In the genomic region with DNA sequence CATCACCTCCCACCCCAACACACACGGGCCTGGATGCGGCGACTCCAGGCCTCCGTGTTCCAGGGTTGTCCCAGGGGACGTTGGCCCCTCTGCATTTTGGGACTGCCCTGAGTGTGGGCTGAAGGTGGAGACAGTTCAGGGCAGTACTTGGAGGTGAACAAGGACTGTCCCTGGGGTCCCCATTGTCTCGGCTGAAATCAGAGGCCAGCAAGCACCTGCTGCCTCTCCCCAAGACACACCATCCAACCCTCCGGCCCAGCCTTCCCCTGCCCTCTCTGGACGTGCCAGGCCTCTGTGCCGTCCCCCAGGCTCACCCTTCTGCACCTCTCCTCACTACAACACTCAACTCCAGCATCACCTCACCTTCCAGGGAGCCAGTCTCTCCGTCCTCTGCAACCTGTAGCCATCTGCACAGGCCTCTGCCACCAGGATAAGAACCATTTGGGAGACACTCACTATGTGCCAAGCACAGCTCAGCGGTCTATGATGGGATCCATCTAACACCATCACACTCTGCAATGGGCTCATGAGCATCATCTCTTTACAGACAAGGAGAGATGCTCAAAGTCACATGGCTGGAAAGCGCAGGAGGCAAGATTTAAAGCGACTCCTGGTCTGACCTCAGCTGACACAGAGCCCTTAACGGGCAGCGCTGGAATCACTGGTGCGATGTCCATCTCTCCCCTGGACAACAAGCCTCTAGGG, we compare ENCODE assay signal across 1 cellular context.
TF ChIP-seq lines count a peak whose summit lies in the region.

No MANE protein-coding gene starts in this region.

TF ChIP-seq in GM23338, 12 proteins besides CTCF, POLR2A, EP300 and RAD21 (continued from another document):
- TF ChIP-seq, protein P1, sequence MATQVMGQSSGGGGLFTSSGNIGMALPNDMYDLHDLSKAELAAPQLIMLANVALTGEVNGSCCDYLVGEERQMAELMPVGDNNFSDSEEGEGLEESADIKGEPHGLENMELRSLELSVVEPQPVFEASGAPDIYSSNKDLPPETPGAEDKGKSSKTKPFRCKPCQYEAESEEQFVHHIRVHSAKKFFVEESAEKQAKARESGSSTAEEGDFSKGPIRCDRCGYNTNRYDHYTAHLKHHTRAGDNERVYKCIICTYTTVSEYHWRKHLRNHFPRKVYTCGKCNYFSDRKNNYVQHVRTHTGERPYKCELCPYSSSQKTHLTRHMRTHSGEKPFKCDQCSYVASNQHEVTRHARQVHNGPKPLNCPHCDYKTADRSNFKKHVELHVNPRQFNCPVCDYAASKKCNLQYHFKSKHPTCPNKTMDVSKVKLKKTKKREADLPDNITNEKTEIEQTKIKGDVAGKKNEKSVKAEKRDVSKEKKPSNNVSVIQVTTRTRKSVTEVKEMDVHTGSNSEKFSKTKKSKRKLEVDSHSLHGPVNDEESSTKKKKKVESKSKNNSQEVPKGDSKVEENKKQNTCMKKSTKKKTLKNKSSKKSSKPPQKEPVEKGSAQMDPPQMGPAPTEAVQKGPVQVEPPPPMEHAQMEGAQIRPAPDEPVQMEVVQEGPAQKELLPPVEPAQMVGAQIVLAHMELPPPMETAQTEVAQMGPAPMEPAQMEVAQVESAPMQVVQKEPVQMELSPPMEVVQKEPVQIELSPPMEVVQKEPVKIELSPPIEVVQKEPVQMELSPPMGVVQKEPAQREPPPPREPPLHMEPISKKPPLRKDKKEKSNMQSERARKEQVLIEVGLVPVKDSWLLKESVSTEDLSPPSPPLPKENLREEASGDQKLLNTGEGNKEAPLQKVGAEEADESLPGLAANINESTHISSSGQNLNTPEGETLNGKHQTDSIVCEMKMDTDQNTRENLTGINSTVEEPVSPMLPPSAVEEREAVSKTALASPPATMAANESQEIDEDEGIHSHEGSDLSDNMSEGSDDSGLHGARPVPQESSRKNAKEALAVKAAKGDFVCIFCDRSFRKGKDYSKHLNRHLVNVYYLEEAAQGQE (IDR thresholded peaks at IDR 0.05; ENCODE audit: unreplicated experiment), result no peak
- TF ChIP-seq JUNB (IDR thresholded peaks at IDR 0.05; ENCODE audit: unreplicated experiment) (no peak), ZNF331 (CRISPR knock-in tag; IDR thresholded peaks at IDR 0.05; ENCODE audit: low read depth) (no peak), ZNF114 (CRISPR knock-in tag; IDR thresholded peaks at IDR 0.05) (no peak)
